In genomic region chr15:28955686-28956421, GRCh38 we compare ENCODE assay signal across 11 cellular contexts.
DNase-seq lines count a peak whose midpoint lies in the region; ATAC-seq, FAIRE-seq and TF ChIP-seq lines count a peak whose summit lies in the region.
"Had no signal": no experiment of that assay in that cellular context is flagged by ENCODE, and none has a peak within 500 bp of the region (broad histone marks: within the 10 kb centered on the region; RNA-seq: fewer than 3 reads in every experiment).

No MANE protein-coding gene starts in this region.

- H3K4me2 ChIP-seq in BLaER1, result peak overlapping the region; percentile 77
- H3K4me2 ChIP-seq in hepatocyte, result no peak overlapping the region

- FAIRE-seq in HTR-8/SVneo (lab: Jason Lieb, UNC), result peak; percentile 77

- H3K4me1 Mint-ChIP-seq in WTC11, result peaks cover 28% of the 10 kb centered on the region
- H3K4me1 Mint-ChIP-seq in immature natural killer cell, result peaks cover 71 to 83% of the 10 kb centered on the region in 2 donors

- H3K9ac ChIP-seq in BLaER1, result no peak overlapping the region

- H3K79me2 ChIP-seq in hepatocyte, result no peaks in the 10 kb centered on the region

- no peaks in the 10 kb centered on the region for H3K36me3 ChIP-seq in BLaER1
- no peaks in the 10 kb centered on the region for H3K36me3 ChIP-seq in hepatocyte (replicated peaks; ENCODE audit: insufficient read depth, low read depth)
- H3K36me3 ChIP-seq: upper lobe of right lung had no signal

- H3K4me1 ChIP-seq in BLaER1 (peaks cover 28% of the 10 kb centered on the region), hepatocyte (ENCODE audit: insufficient read depth) (peaks cover 14% of the 10 kb centered on the region)
- H3K4me1 ChIP-seq: upper lobe of right lung had no signal

- H3K4me3 Mint-ChIP-seq in WTC11 (no peak overlapping the region), immature natural killer cell (peak overlapping the region; percentile 78 to 91 (median 83))

- H3K27ac Mint-ChIP-seq in WTC11 (no peak overlapping the region), immature natural killer cell (peak overlapping the region; percentile 94 to 98 (median 96))

- CTCF ChIA-PET in WTC11 (lab: Charles Lee), result interaction anchor here (1.0 to 1.6 kb wide), 3 partner anchors 28 to 146 kb away, joined by 3 to 11 read pairs (median 4); no protein-coding TSS in a partner anchor

- 0 out of 2 replicates have a peak, but pooled peaks have one; percentile 26 for ATAC-seq in WTC11
- ATAC-seq: HCT116, upper lobe of right lung had no signal

- H3K27me3 ChIP-seq in BLaER1 (no peaks in the 10 kb centered on the region), hepatocyte (no peaks in the 10 kb centered on the region)
- H3K27me3 ChIP-seq: upper lobe of right lung had no signal

- no peaks in the 10 kb centered on the region for H3K27me3 Mint-ChIP-seq in WTC11 (ENCODE audit: low read depth)
- peaks cover 4 to 6% (median 6%) of the 10 kb centered on the region in 3 donors for H3K27me3 Mint-ChIP-seq in immature natural killer cell (ENCODE audit: low read depth in 3 of 3)

- H3K36me3 Mint-ChIP-seq in WTC11 (no peaks in the 10 kb centered on the region), immature natural killer cell (peaks cover 0 to under 1% (median 0%) of the 10 kb centered on the region in 3 donors)

- peak; percentile 42 for DNase-seq in HTR-8/SVneo (ENCODE audit: insufficient read length, low spot score)
- no peak for DNase-seq in WTC11 (ENCODE audit: low spot score)
- peak; percentile 42 to 48 (median 44) for DNase-seq in immature natural killer cell
- DNase-seq in NCI-H187 (lab: John Stamatoyannopoulos, UW), result no peak
- no peak for DNase-seq in DMS53 treated with DMSO at 0.1 percent for 48 hours (lab: John Stamatoyannopoulos, UW; ENCODE audit: unreplicated experiment)
- no peak for DNase-seq in NCI-H1930 (lab: John Stamatoyannopoulos, UW)
- DNase-seq in hepatocyte (ENCODE audit: low spot score), result no peak
- DNase-seq: upper lobe of right lung had no signal

- H4K20me1 ChIP-seq in BLaER1, result peaks cover 22% of the 10 kb centered on the region
- H4K20me1 ChIP-seq in hepatocyte (ENCODE audit: insufficient read depth, poor library complexity, severe bottlenecking), result no peaks in the 10 kb centered on the region

- no peaks in the 10 kb centered on the region for H3K9me2 ChIP-seq in hepatocyte (replicated peaks; ENCODE audit: insufficient read depth)

- TF ChIP-seq CTCF in WTC11 (IDR thresholded peaks at IDR 0.05), result no peak
- no peak for TF ChIP-seq CTCF in hepatocyte (IDR thresholded peaks at IDR 0.05; ENCODE audit: poor library complexity)

- H3K9me3 ChIP-seq in BLaER1 (no peaks in the 10 kb centered on the region), hepatocyte (ENCODE audit: low read depth) (no peaks in the 10 kb centered on the region)
- H3K9me3 ChIP-seq: upper lobe of right lung had no signal

- H3K4me3 ChIP-seq in BLaER1 (no peak overlapping the region), hepatocyte (no peak overlapping the region)
- H3K4me3 ChIP-seq: upper lobe of right lung had no signal

- H3K27ac ChIP-seq in BLaER1 (no peak overlapping the region), hepatocyte (no peak overlapping the region)
- H3K27ac ChIP-seq: HL-60, upper lobe of right lung had no signal

- H2AFZ ChIP-seq in hepatocyte, result no peak overlapping the region

- POLR2A ChIA-PET in WTC11 (lab: Charles Lee), result no interaction called here

- H3K9me3 Mint-ChIP-seq in WTC11 (0 out of 2 replicates have a peak, but pooled peaks cover 3% of the 10 kb centered on the region), immature natural killer cell (no peaks in the 10 kb centered on the region)

- 74% methylated on average over 9 of the region's 9 CpGs for WGBS in hepatocyte (ENCODE audit: low lambda C conversion rate, missing lambda C conversion rate)

TF ChIP-seq in WTC11, 78 proteins besides CTCF, POLR2A, EP300 and RAD21:
- TF ChIP-seq ZSCAN18 (CRISPR knock-in tag; IDR thresholded peaks at IDR 0.05) (no peak), ZNF423 (CRISPR knock-in tag; IDR thresholded peaks at IDR 0.05) (no peak), STAT6 (CRISPR knock-in tag; conservative IDR thresholded peaks at IDR 0.05; ENCODE audit: low read depth) (no peak), KAT7 (CRISPR knock-in tag; IDR thresholded peaks at IDR 0.05; ENCODE audit: borderline replicate concordance) (no peak), NR3C1 (CRISPR knock-in tag; conservative IDR thresholded peaks at IDR 0.05; ENCODE audit: low read depth) (no peak), NR2C2 (CRISPR knock-in tag; IDR thresholded peaks at IDR 0.05) (no peak), TEAD4 (CRISPR knock-in tag; IDR thresholded peaks at IDR 0.05) (no peak)
TF ChIP-seq in WTC11: peak in this region for 0.

Comparison
In these comparisons a context has a peak if more than half of its experiments do, and no peak if none do; other contexts are left out.
1. DNase-seq: peak in HTR-8/SVneo (single experiment) and immature natural killer cell (3 of 3); none in WTC11 (single experiment), NCI-H187 (0 of 2), DMS53 treated with DMSO at 0.1 percent for 48 hours (single experiment), NCI-H1930 (0 of 2) and hepatocyte (single experiment).